25 cellular contexts compared by ENCODE assay signal in genomic region chr2:220181158-220181557, GRCh38.
"Had no signal": no experiment of that assay in that cellular context is flagged by ENCODE, and none has a peak within 500 bp of the region (broad histone marks: within the 10 kb centered on the region; RNA-seq: fewer than 3 reads in every experiment).

No MANE protein-coding gene starts in this region.

- H3K4me1 ChIP-seq: body of pancreas, tibial artery, uterus had no signal

- H3K27ac ChIP-seq: body of pancreas, dorsolateral prefrontal cortex, tibial artery, uterus had no signal

- H3K4me3 ChIP-seq: body of pancreas, dorsolateral prefrontal cortex, lung, tibial artery, uterus had no signal

- ATAC-seq: activated T-helper 17 cell treated with anti-CD3 and anti-CD28 coated beads, Interleukin-2, amount 50 U/mL, for 72 hours; body of pancreas; left colon; natural killer cell treated with Interleukin-12 subunit alpha and Interleukin-12 subunit beta and Interleukin-15 and Interleukin-18, amount 100 ng/mL, for 72 hours had no signal

- H3K9me3 ChIP-seq: body of pancreas, tibial artery, uterus had no signal

- DNase-seq: activated CD4-positive, alpha-beta memory T cell treated with anti-CD3 and anti-CD28 coated beads, Interleukin-2, amount 10 ng/mL, durations not matched to agents 7 days and 5 days; activated CD4-positive, alpha-beta T cell treated with anti-CD3 and anti-CD28 coated beads for 48 hours; activated CD4-positive, CD25-positive, alpha-beta regulatory T cell; activated naive CD4-positive, alpha-beta T cell; activated naive CD8-positive, alpha-beta T cell treated with anti-CD3 and anti-CD28 coated beads for 36 hours; activated T-cell treated with anti-CD3 and anti-CD28 coated beads, Interleukin-2, amount 50 U/mL, for 1 hour; amniotic stem cell; body of pancreas; central memory CD4-positive, alpha-beta T cell; dorsolateral prefrontal cortex; islet precursor cell; left colon; posterior cingulate gyrus; retina; stimulated activated CD4-positive, alpha-beta T cell treated with anti-CD3 and anti-CD28 coated beads, Interleukin-12 subunit alpha, Interleukin-12 subunit beta, amount 100 ng/mL, for 4 hours; stimulated activated CD4-positive, alpha-beta T cell treated with anti-CD3 and anti-CD28 coated beads, Interleukin-1b, Interleukin-23, amount 100 ng/mL, for 48 hours; stimulated activated CD8-positive, alpha-beta memory T cell treated with anti-CD3 and anti-CD28 coated beads, Interleukin-4, amount 100 ng/mL, for 48 hours; stimulated activated naive CD4-positive, alpha-beta T cell treated with Interleukin-2 at 50 U/mL for 16 hours; substantia nigra; T1000; tibial artery; uterus had no signal

- H3K36me3 ChIP-seq: tibial artery, uterus had no signal

- H3K27me3 ChIP-seq: body of pancreas, dorsolateral prefrontal cortex, tibial artery, uterus had no signal
